ENCODE assay signal across 25 cellular contexts in genomic region chr2:42523341-42523740, GRCh38. TPM values are rescaled to one million over a fixed set of nuclear protein-coding genes. Genes with fewer than 3 reads are reported as not detected.
DNase-seq lines count a peak whose midpoint lies in the region; ATAC-seq and TF ChIP-seq lines count a peak whose summit lies in the region.
"Had no signal": no experiment of that assay in that cellular context is flagged by ENCODE, and none has a peak within 500 bp of the region (broad histone marks: within the 10 kb centered on the region; RNA-seq: fewer than 3 reads in every experiment).

No MANE protein-coding gene starts in this region.

- TF ChIP-seq CTCF in choroid plexus epithelial cell (conservative IDR thresholded peaks at IDR 0.05; ENCODE audit: low read depth, low read length), result no peak
- TF ChIP-seq CTCF in neural progenitor cell (IDR thresholded peaks at IDR 0.05), result no peak
- no peak for TF ChIP-seq CTCF in hepatocyte (IDR thresholded peaks at IDR 0.05; ENCODE audit: poor library complexity)

- peaks cover 10% of the 10 kb centered on the region for H3K4me1 Mint-ChIP-seq in activated naive CD4-positive, alpha-beta T cell treated with anti-CD3 and anti-CD28 coated beads for 36 hours (ENCODE audit: low read depth)
- H3K4me1 Mint-ChIP-seq in neural progenitor cell, result peaks cover 4% of the 10 kb centered on the region
- H3K4me1 Mint-ChIP-seq: naive B cell had no signal

- no peak overlapping the region for H3K27ac ChIP-seq in neural progenitor cell
- no peak overlapping the region for H3K27ac ChIP-seq in hepatocyte
- H3K27ac ChIP-seq: parathyroid adenoma, Peyer's patch, tibial artery had no signal

- H3K27ac Mint-ChIP-seq in activated naive CD4-positive, alpha-beta T cell treated with anti-CD3 and anti-CD28 coated beads for 36 hours, result no peak overlapping the region
- H3K27ac Mint-ChIP-seq in neural progenitor cell, result peak overlapping the region; percentile 62
- H3K27ac Mint-ChIP-seq: memory B cell; stimulated activated naive CD8-positive, alpha-beta T cell treated with anti-CD3 and anti-CD28 coated beads, Interleukin-15, amount 100 ng/mL, for 72 hours had no signal

- H2AFZ ChIP-seq in neural progenitor cell (replicated peaks) (no peak overlapping the region), hepatocyte (no peak overlapping the region)
- H2AFZ ChIP-seq: parathyroid adenoma had no signal

- no peaks in the 10 kb centered on the region for H3K36me3 Mint-ChIP-seq in activated naive CD4-positive, alpha-beta T cell treated with anti-CD3 and anti-CD28 coated beads for 36 hours (ENCODE audit: low read depth)
- H3K36me3 Mint-ChIP-seq in neural progenitor cell, result no peaks in the 10 kb centered on the region
- H3K36me3 Mint-ChIP-seq: memory B cell, naive B cell had no signal

- WGBS in hepatocyte (ENCODE audit: low lambda C conversion rate, missing lambda C conversion rate), result 68% methylated on average over 13 of the region's 13 CpGs

- no peaks in the 10 kb centered on the region for H3K27me3 Mint-ChIP-seq in activated naive CD4-positive, alpha-beta T cell treated with anti-CD3 and anti-CD28 coated beads for 36 hours (ENCODE audit: low read depth)
- peaks cover 4% of the 10 kb centered on the region for H3K27me3 Mint-ChIP-seq in neural progenitor cell (ENCODE audit: insufficient read depth, low read depth)
- H3K27me3 Mint-ChIP-seq: memory B cell; stimulated activated naive CD8-positive, alpha-beta T cell treated with anti-CD3 and anti-CD28 coated beads, Interleukin-15, amount 100 ng/mL, for 72 hours had no signal

- no peaks in the 10 kb centered on the region for H3K9me2 ChIP-seq in hepatocyte (replicated peaks; ENCODE audit: insufficient read depth)

- H3K4me3 ChIP-seq in choroid plexus epithelial cell (ENCODE audit: low read depth, low read length) (no peak overlapping the region), neural progenitor cell (no peak overlapping the region), hepatocyte (no peak overlapping the region)
- H3K4me3 ChIP-seq: HAP-1, Peyer's patch, tibial artery had no signal

- no peaks in the 10 kb centered on the region for H3K9me3 ChIP-seq in neural progenitor cell (ENCODE audit: low read depth)
- H3K9me3 ChIP-seq in hepatocyte (ENCODE audit: low read depth), result no peaks in the 10 kb centered on the region
- H3K9me3 ChIP-seq: BE2C, Caco-2, HAP-1, Peyer's patch, tibial artery had no signal

- H3K9me3 Mint-ChIP-seq in activated naive CD4-positive, alpha-beta T cell treated with anti-CD3 and anti-CD28 coated beads for 36 hours, result no peaks in the 10 kb centered on the region
- H3K9me3 Mint-ChIP-seq in neural progenitor cell, result no peaks in the 10 kb centered on the region
- H3K9me3 Mint-ChIP-seq: stimulated activated naive CD8-positive, alpha-beta T cell treated with anti-CD3 and anti-CD28 coated beads, Interleukin-15, amount 100 ng/mL, for 72 hours had no signal

- H3K4me3 Mint-ChIP-seq in activated naive CD4-positive, alpha-beta T cell treated with anti-CD3 and anti-CD28 coated beads for 36 hours, result peak overlapping the region; percentile 8
- H3K4me3 Mint-ChIP-seq in neural progenitor cell, result no peak overlapping the region
- H3K4me3 Mint-ChIP-seq: memory B cell, naive B cell had no signal

- ATAC-seq in HG03095 (IDR thresholded peaks at IDR 0.05; ENCODE audit: unreplicated experiment) (no peak), GM18873 (IDR thresholded peaks at IDR 0.05; ENCODE audit: low FRiP score, unreplicated experiment) (no peak)
- ATAC-seq: activated CD4-positive, CD25-positive, alpha-beta regulatory T cell treated with anti-CD3 and anti-CD28 coated beads, Interleukin-2, amount 50 U/mL, for 24 hours; right cardiac atrium; stimulated activated naive CD8-positive, alpha-beta T cell treated with anti-CD3 and anti-CD28 coated beads, Interleukin-15, amount 100 ng/mL, for 72 hours had no signal

- peaks cover 4% of the 10 kb centered on the region for H3F3A ChIP-seq in neural progenitor cell (ENCODE audit: low read depth)

- DNase-seq in activated naive CD4-positive, alpha-beta T cell treated with anti-CD3 and anti-CD28 coated beads for 36 hours, result peak; percentile 25
- no peak for DNase-seq in activated naive CD4-positive, alpha-beta T cell treated with anti-CD3 and anti-CD28 coated beads, Interleukin-2, amount 50 U/mL, for 16 hours
- DNase-seq in NCI-H2107 treated with DMSO at 0.1 percent for 48 hours (lab: John Stamatoyannopoulos, UW; ENCODE audit: unreplicated experiment), result peak; percentile 73
- peak; percentile 25 for DNase-seq in choroid plexus epithelial cell (ENCODE audit: low read depth)
- peak; percentile 23 for DNase-seq in neural progenitor cell (ENCODE audit: low spot score)
- no peak for DNase-seq in hepatocyte (ENCODE audit: low spot score)
- DNase-seq: BE2C; Caco-2; naive B cell; NCI-H1092 treated with DMSO at 0.1 percent for 48 hours; NCI-H2081 treated with DMSO at 0.1 percent for 48 hours; NCI-H526; Peyer's patch; right cardiac atrium; stimulated activated CD4-positive, alpha-beta T cell treated with anti-CD3 and anti-CD28 coated beads, Interleukin-12 subunit alpha, Interleukin-12 subunit beta, amount 100 ng/mL, for 4 hours; stimulated activated CD4-positive, alpha-beta T cell treated with anti-CD3 and anti-CD28 coated beads, Interleukin-4, amount 100 ng/mL, for 24 hours; stimulated activated naive CD8-positive, alpha-beta T cell treated with anti-CD3 and anti-CD28 coated beads, Interleukin-15, amount 100 ng/mL, for 72 hours; tibial artery had no signal

- peak overlapping the region; percentile 10 for H3K4me2 ChIP-seq in neural progenitor cell
- H3K4me2 ChIP-seq in hepatocyte, result no peak overlapping the region

- CTCF ChIA-PET in activated naive CD4-positive, alpha-beta T cell treated with anti-CD3 and anti-CD28 coated beads for 36 hours (lab: Charles Lee), result interaction anchor here (1.1 kb wide), 1 partner anchor 11 kb away, joined by 3 read pairs; no protein-coding TSS in a partner anchor

- H3K27me3 ChIP-seq in neural progenitor cell (no peaks in the 10 kb centered on the region), hepatocyte (no peaks in the 10 kb centered on the region)
- H3K27me3 ChIP-seq: BE2C, Peyer's patch, tibial artery had no signal

- H3K79me2 ChIP-seq in neural progenitor cell (ENCODE audit: low read depth), result no peaks in the 10 kb centered on the region
- H3K79me2 ChIP-seq in hepatocyte, result no peaks in the 10 kb centered on the region
- H3K79me2 ChIP-seq: parathyroid adenoma had no signal

- intact Hi-C loops in activated naive CD4-positive, alpha-beta T cell treated with anti-CD3 and anti-CD28 coated beads for 36 hours (cut with micrococcal nuclease), result no loop called here

- H3K9ac ChIP-seq in neural progenitor cell, result no peak overlapping the region
- H3K9ac ChIP-seq: parathyroid adenoma had no signal

- H3K36me3 ChIP-seq in neural progenitor cell, result no peaks in the 10 kb centered on the region
- H3K36me3 ChIP-seq in hepatocyte (replicated peaks; ENCODE audit: insufficient read depth, low read depth), result no peaks in the 10 kb centered on the region
- H3K36me3 ChIP-seq: BE2C, HAP-1, Peyer's patch, tibial artery had no signal

- H4K20me1 ChIP-seq in neural progenitor cell (ENCODE audit: low read depth), result no peaks in the 10 kb centered on the region
- no peaks in the 10 kb centered on the region for H4K20me1 ChIP-seq in hepatocyte (ENCODE audit: insufficient read depth, poor library complexity, severe bottlenecking)

- H3K4me1 ChIP-seq in neural progenitor cell (no peaks in the 10 kb centered on the region), hepatocyte (ENCODE audit: insufficient read depth) (no peaks in the 10 kb centered on the region)
- H3K4me1 ChIP-seq: BE2C, Caco-2, parathyroid adenoma, Peyer's patch, tibial artery had no signal

RNA-seq across cellular contexts. Expression of gene KCNG3, which starts 29.6 kb away (rescaled TPM):
- under 1 TPM; 0.19 to 0.30 TPM for total RNA-seq in activated naive CD4-positive, alpha-beta T cell treated with anti-CD3 and anti-CD28 coated beads for 36 hours
- 6.8 and 7.8 TPM in 2 replicates for total RNA-seq in neural progenitor cell (ENCODE audit: low replicate concordance)
- 0.28 and 0.57 TPM in 2 replicates for total RNA-seq in hepatocyte
- polyA plus RNA-seq in hepatocyte, result 0.13 TPM in 1 of 2 replicates, not detected in the other
- total RNA-seq: right cardiac atrium had no signal
- polyA plus RNA-seq: endothelial cell of umbilical vein, right cardiac atrium had no signal

RNA-seq across cellular contexts. Expression of gene MTA3, which starts 45.1 kb away (rescaled TPM):
- total RNA-seq in activated naive CD4-positive, alpha-beta T cell treated with anti-CD3 and anti-CD28 coated beads for 36 hours, result 10 to 100 TPM; 31.9 to 38.0 TPM
- total RNA-seq in neural progenitor cell (ENCODE audit: low replicate concordance) (94.0 and 117 TPM in 2 replicates), hepatocyte (34.6 and 38.7 TPM in 2 replicates)
- polyA plus RNA-seq in hepatocyte, result 36.1 and 44.3 TPM in 2 replicates

Comparison
In these comparisons a context has a peak if more than half of its experiments do, and no peak if none do; other contexts are left out.
1. DNase-seq: peak in activated naive CD4-positive, alpha-beta T cell treated with anti-CD3 and anti-CD28 coated beads for 36 hours (single experiment), NCI-H2107 treated with DMSO at 0.1 percent for 48 hours (single experiment), choroid plexus epithelial cell (single experiment) and neural progenitor cell (single experiment); none in activated naive CD4-positive, alpha-beta T cell treated with anti-CD3 and anti-CD28 coated beads, Interleukin-2, amount 50 U/mL, for 16 hours (single experiment) and hepatocyte (single experiment).